ENCODE assay signal across 8 cellular contexts in genomic region chr14:75064205-75064567, GRCh38. TPM values are rescaled to one million over a fixed set of nuclear protein-coding genes. Genes with fewer than 3 reads are reported as not detected.
A peak's percentile ranks its signal among the peaks of the same experiment; 100 is the strongest.
DNase-seq lines count a peak whose midpoint lies in the region; ATAC-seq and TF ChIP-seq lines count a peak whose summit lies in the region.

No MANE protein-coding gene starts in this region.

- no peaks in the 10 kb centered on the region for H3K9me3 Mint-ChIP-seq in activated T-cell treated with anti-CD3 and anti-CD28 coated beads, Interleukin-2, amount 50 U/mL, for 24 hours

- peak overlapping the region; percentile 100 for H3K4me3 Mint-ChIP-seq in activated T-cell treated with anti-CD3 and anti-CD28 coated beads, Interleukin-2, amount 50 U/mL, for 24 hours

- no peaks in the 10 kb centered on the region for H3K27me3 ChIP-seq in thyroid gland

- no peaks in the 10 kb centered on the region for H3K27me3 Mint-ChIP-seq in activated T-cell treated with anti-CD3 and anti-CD28 coated beads, Interleukin-2, amount 50 U/mL, for 24 hours

- intact Hi-C loops in thyroid gland (cut with DNase I) = loop anchor here (10.0 kb wide), 1 partner anchor 59 kb away; the partner anchor contains the start of gene EIF2B2

- TF ChIP-seq POLR2A in thyroid gland (IDR thresholded peaks at IDR 0.05) = peak in 1 of 2 donors; percentile 1

- peak overlapping the region; percentile 58 for H3K27ac ChIP-seq in VCaP
- peak overlapping the region in 1 of 3 donors; percentile 72 for H3K27ac ChIP-seq in thyroid gland

- no peak for ATAC-seq in HG03097 (IDR thresholded peaks at IDR 0.05; ENCODE audit: low FRiP score, unreplicated experiment)

- H3K4me1 Mint-ChIP-seq in activated T-cell treated with anti-CD3 and anti-CD28 coated beads, Interleukin-2, amount 50 U/mL, for 24 hours (ENCODE audit: low read depth) = peaks cover 37% of the 10 kb centered on the region

- peaks cover 43% of the 10 kb centered on the region for H3K36me3 Mint-ChIP-seq in activated T-cell treated with anti-CD3 and anti-CD28 coated beads, Interleukin-2, amount 50 U/mL, for 24 hours (ENCODE audit: low read depth)

- H3K4me1 ChIP-seq in thyroid gland = peaks cover 12 to 33% of the 10 kb centered on the region in 2 donors

- H3K4me3 ChIP-seq in iPS-18c (ENCODE audit: insufficient read depth, low read depth, low read length) = peak overlapping the region; percentile 72; the same call in 1 of the 2 replicates
- H3K4me3 ChIP-seq in thyroid gland (replicated peaks in 1 of 3) = peak overlapping the region in 2 of 3 donors; percentile 22 to 77

- no peaks in the 10 kb centered on the region for H3K36me3 ChIP-seq in thyroid gland

- H3K9me3 ChIP-seq in iPS-18c (ENCODE audit: control insufficient read depth, insufficient read depth, low read length) = no peaks in the 10 kb centered on the region
- H3K9me3 ChIP-seq in thyroid gland = no peaks in the 10 kb centered on the region

- DNase-seq in activated T-cell treated with anti-CD3 and anti-CD28 coated beads, Interleukin-2, amount 50 U/mL, for 24 hours = no peak
- DNase-seq in activated T-cell treated with anti-CD3 and anti-CD28 coated beads, Interleukin-2, amount 50 U/mL, for 1 hour = no peak
- DNase-seq in thyroid gland (no peak), SIG-M5 treated with dmso at 0.1 percent for 504 hours (lab: John Stamatoyannopoulos, UW; ENCODE audit: unreplicated experiment) (no peak), DMS 273 (lab: John Stamatoyannopoulos, UW; ENCODE audit: unreplicated experiment) (no peak)

- peak overlapping the region; percentile 98 for H3K27ac Mint-ChIP-seq in activated T-cell treated with anti-CD3 and anti-CD28 coated beads, Interleukin-2, amount 50 U/mL, for 24 hours

- TF ChIP-seq CTCF in VCaP (conservative IDR thresholded peaks at IDR 0.05) (no peak), thyroid gland (IDR thresholded peaks at IDR 0.05) (no peak)

- 59 to 76% methylated on average over 6 to 8 of the region's 8 CpGs for WGBS in thyroid gland, 2 donors

RNA-seq across cellular contexts. Expression of gene ACYP1, which starts 0.4 kb away (rescaled TPM):
- total RNA-seq in thyroid gland = 10 to 100 TPM; 24.0 to 48.8 (median 36.1) TPM

RNA-seq across cellular contexts. Expression of gene ZC2HC1C, which starts 5.3 kb away (rescaled TPM):
- total RNA-seq in thyroid gland = 10 to 100 TPM in 2 of 4 donors, 1 to 10 TPM in 2; 8.3 to 15.8 (median 12.4) TPM

RNA-seq across cellular contexts. Expression of gene MLH3, which starts 12.9 kb away (rescaled TPM):
- 10 to 100 TPM; 48.1 to 68.1 (median 57.9) TPM for total RNA-seq in thyroid gland
